Comparison of ENCODE assay signal across 25 cellular contexts in genomic region chr16:31439519-31439918, GRCh38. TPM values are rescaled to one million over a fixed set of nuclear protein-coding genes. Genes with fewer than 3 reads are reported as not detected.
"Had no signal": no experiment of that assay in that cellular context is flagged by ENCODE, and none has a peak within 500 bp of the region (broad histone marks: within the 10 kb centered on the region; RNA-seq: fewer than 3 reads in every experiment).

No MANE protein-coding gene starts in this region.

- H3K27ac ChIP-seq: cardiac muscle cell, epithelial cell of prostate, skin epidermis, thoracic aorta, upper lobe of left lung had no signal

- H3K9me3 ChIP-seq: right atrium auricular region, SK-N-SH, thoracic aorta, upper lobe of left lung had no signal

- H3K4me3 ChIP-seq: cardiac muscle cell, right atrium auricular region, skin epidermis, thoracic aorta, upper lobe of left lung had no signal

- DNase-seq: activated B cell treated with CpG ODN at 0.5 μM for 24 hours; activated gamma-delta T cell treated with Interleukin-2 at 50 U/mL for 16 hours; activated T-cell treated with anti-CD3 and anti-CD28 coated beads, Interleukin-2, amount 50 U/mL, for 1 hour; amniotic stem cell; endodermal cell; foreskin fibroblast; hippocampal formation; mammary epithelial cell; midbrain; SK-N-SH; T-cell; T-helper 9 cell; upper lobe of left lung had no signal

- H3K9ac ChIP-seq: SK-N-SH had no signal

- H3K9me2 ChIP-seq: SK-N-SH had no signal

- H3K27me3 ChIP-seq: cardiac muscle cell, right atrium auricular region, upper lobe of left lung had no signal

- H3K36me3 ChIP-seq: cardiac muscle cell, right atrium auricular region, thoracic aorta, upper lobe of left lung had no signal

- FAIRE-seq: colon, islet of Langerhans had no signal

- ATAC-seq: left lobe of liver, T-cell had no signal

- H3K4me2 ChIP-seq: SK-N-SH had no signal

RNA-seq across cellular contexts. Expression of gene COX6A2, which starts 11.4 kb away (rescaled TPM):
- total RNA-seq: activated B cell treated with CpG ODN at 0.5 μM for 24 hours; activated naive CD4-positive, alpha-beta T cell treated with anti-CD3 and anti-CD28 coated beads, Interleukin-2, amount 50 U/mL, for 72 hours; endodermal cell; mammary epithelial cell; neural crest cell; omental fat pad; progenitor cell of endocrine pancreas; T-cell; thoracic aorta; upper lobe of left lung had no signal
- polyA plus RNA-seq: mammary epithelial cell, SK-N-SH had no signal

RNA-seq across cellular contexts. Expression of gene SLC5A2, which starts 43.4 kb away (rescaled TPM):
- total RNA-seq: activated B cell treated with CpG ODN at 0.5 μM for 24 hours, neural crest cell, omental fat pad, right atrium auricular region had no signal
